In genomic region chr9:109115931-109116541, GRCh38 we compare ENCODE assay signal across 15 cellular contexts. TPM values are rescaled to one million over a fixed set of nuclear protein-coding genes. Genes with fewer than 3 reads are reported as not detected.
DNase-seq lines count a peak whose midpoint lies in the region; ATAC-seq and TF ChIP-seq lines count a peak whose summit lies in the region.
"Had no signal": no experiment of that assay in that cellular context is flagged by ENCODE, and none has a peak within 500 bp of the region (broad histone marks: within the 10 kb centered on the region; RNA-seq: fewer than 3 reads in every experiment).

No MANE protein-coding gene starts in this region.

- H3K27ac ChIP-seq in lower lobe of right lung (peak overlapping the region; percentile 7), endodermal cell (ENCODE audit: low read depth, low read length) (no peak overlapping the region)
- H3K27ac ChIP-seq: KMS-11 had no signal

- peaks cover 74% of the 10 kb centered on the region for H4K20me1 ChIP-seq in Loucy (ENCODE audit: insufficient read depth, low read length, poor library complexity, severe bottlenecking)

- peak overlapping the region; percentile 98 for H3K4me3 ChIP-seq in Loucy (ENCODE audit: low read length, poor library complexity, severe bottlenecking)
- no peak overlapping the region for H3K4me3 ChIP-seq in lower lobe of right lung
- H3K4me3 ChIP-seq in endodermal cell (ENCODE audit: low read length): no peak overlapping the region

- no peak overlapping the region for H2AFZ ChIP-seq in Loucy (ENCODE audit: low read length)

- peak overlapping the region in 4 of 5 experiments; percentile 22 to 76 (median 56) for H3K4me3 Mint-ChIP-seq in brain
- H3K4me3 Mint-ChIP-seq in endodermal cell: no peak overlapping the region
- H3K4me3 Mint-ChIP-seq: natural killer cell; T-helper 1 cell treated with Interleukin-12 subunit alpha and Interleukin-12 subunit beta and Interleukin-4 antibody, amounts not matched to agents 30 μg/mL and 1 μg/mL, for 36 hours had no signal

- H3K27me3 ChIP-seq in Loucy (ENCODE audit: insufficient read depth, low read length, poor library complexity, severe bottlenecking): no peaks in the 10 kb centered on the region
- H3K27me3 ChIP-seq in lower lobe of right lung (ENCODE audit: low read depth): no peaks in the 10 kb centered on the region
- H3K27me3 ChIP-seq in endodermal cell (ENCODE audit: control insufficient read depth, insufficient read depth, low read length, poor library complexity, severe bottlenecking): no peaks in the 10 kb centered on the region

- H3K36me3 ChIP-seq in Loucy (ENCODE audit: insufficient read depth, low read length) (no peaks in the 10 kb centered on the region), lower lobe of right lung (no peaks in the 10 kb centered on the region), endodermal cell (ENCODE audit: control insufficient read depth, insufficient read depth, low read length) (no peaks in the 10 kb centered on the region)

- peak overlapping the region; percentile 45 for H3K9ac ChIP-seq in Loucy (ENCODE audit: low read depth, low read length, poor library complexity, severe bottlenecking)
- no peak overlapping the region for H3K9ac ChIP-seq in endodermal cell (ENCODE audit: extremely low read depth, low read length, poor library complexity, severe bottlenecking)
- H3K9ac ChIP-seq: KMS-11 had no signal

- H3K4me1 ChIP-seq in Loucy (ENCODE audit: insufficient read depth, low read length, poor library complexity, severe bottlenecking) (peaks cover 64% of the 10 kb centered on the region), lower lobe of right lung (peaks cover 76% of the 10 kb centered on the region), endodermal cell (ENCODE audit: control insufficient read depth, insufficient read depth, low read length) (peaks cover 9% of the 10 kb centered on the region)

- H3K36me3 Mint-ChIP-seq in brain (peaks cover 15% of the 10 kb centered on the region), endodermal cell (ENCODE audit: low read depth) (peaks cover 9% of the 10 kb centered on the region)
- H3K36me3 Mint-ChIP-seq: natural killer cell had no signal

- DNase-seq in Ammon's horn (ENCODE audit: low spot score) (peak; percentile 27), lower lobe of right lung (no peak), NCI-H2171 treated with DMSO at 0.1 percent for 48 hours (lab: John Stamatoyannopoulos, UW) (no peak), endodermal cell (no peak), COLO829 (ENCODE audit: low spot score) (no peak)
- DNase-seq: activated CD8-positive, alpha-beta memory T cell treated with anti-CD3 and anti-CD28 coated beads, Interleukin-2, amount 50 U/mL, for 48 hours; dermis blood vessel endothelial cell; natural killer cell; NCI-H524 treated with DMSO at 0.1 percent for 48 hours; stimulated activated naive CD4-positive, alpha-beta T cell treated with Interleukin-2 at 50 U/mL for 16 hours had no signal

- intact Hi-C loops in lower lobe of right lung (cut with DNase I): no loop called here

- ATAC-seq in lower lobe of right lung: no peak
- ATAC-seq in HG03280 (IDR thresholded peaks at IDR 0.05; ENCODE audit: unreplicated experiment): no peak
- ATAC-seq: natural killer cell had no signal

- TF ChIP-seq CTCF in Loucy (conservative IDR thresholded peaks at IDR 0.05; ENCODE audit: low read length) (no peak), brain (conservative IDR thresholded peaks at IDR 0.05) (no peak), lower lobe of right lung (IDR thresholded peaks at IDR 0.05) (no peak), endodermal cell (conservative IDR thresholded peaks at IDR 0.05) (no peak)

- H3K9me3 Mint-ChIP-seq in brain: no peaks in the 10 kb centered on the region
- H3K9me3 Mint-ChIP-seq in endodermal cell: no peaks in the 10 kb centered on the region
- H3K9me3 Mint-ChIP-seq: natural killer cell; T-helper 1 cell treated with Interleukin-12 subunit alpha and Interleukin-12 subunit beta and Interleukin-4 antibody, amounts not matched to agents 30 μg/mL and 1 μg/mL, for 36 hours had no signal

- H3K27me3 Mint-ChIP-seq in brain (no peaks in the 10 kb centered on the region), endodermal cell (ENCODE audit: insufficient read depth) (no peaks in the 10 kb centered on the region)

- H3K9me3 ChIP-seq in Loucy (ENCODE audit: insufficient read depth, low read depth, low read length) (no peaks in the 10 kb centered on the region), lower lobe of right lung (no peaks in the 10 kb centered on the region), endodermal cell (ENCODE audit: control insufficient read depth, low read length) (no peaks in the 10 kb centered on the region)

- H3K9me2 ChIP-seq in Loucy (replicated peaks; ENCODE audit: low read depth, low read length): no peaks in the 10 kb centered on the region

- H3K4me1 Mint-ChIP-seq in brain (peaks cover 91% of the 10 kb centered on the region), endodermal cell (peaks cover 44% of the 10 kb centered on the region)

- WGBS in endodermal cell (ENCODE audit: insufficient coverage in 1 of 2, insufficient read length in 1 of 2), 2 experiments: 93 to 100% methylated on average over 3 of the region's 3 CpGs

- H3F3A ChIP-seq in Loucy (ENCODE audit: low read depth): no peaks in the 10 kb centered on the region

- H3K27ac Mint-ChIP-seq in brain (peak overlapping the region in 2 of 5 experiments; percentile 27 to 61), endodermal cell (no peak overlapping the region)
- H3K27ac Mint-ChIP-seq: natural killer cell; T-helper 1 cell treated with Interleukin-12 subunit alpha and Interleukin-12 subunit beta and Interleukin-4 antibody, amounts not matched to agents 30 μg/mL and 1 μg/mL, for 36 hours had no signal

- H3K4me2 ChIP-seq in Loucy (ENCODE audit: low read depth, low read length, poor library complexity, severe bottlenecking): peak overlapping the region; percentile 87

- peaks cover 87% of the 10 kb centered on the region for H3K79me2 ChIP-seq in Loucy (ENCODE audit: insufficient read depth, low read length)

RNA-seq across cellular contexts. Expression of gene TMEM245, which starts 3.7 kb away (rescaled TPM):
- polyA plus RNA-seq in brain (ENCODE audit: insufficient read depth, low read depth, low replicate concordance): 27.7 TPM
- 85.7 TPM for total RNA-seq in lower lobe of right lung
- total RNA-seq in endodermal cell: 10 to 100 TPM; 42.8 to 55.0 TPM
- 45.8 TPM for polyA plus RNA-seq in endodermal cell (2013, experiment 1 of 2)
- 43.2 TPM for polyA plus RNA-seq in endodermal cell (2013, experiment 2 of 2)

RNA-seq across cellular contexts. Expression of gene FRRS1L, which starts 51.0 kb away (rescaled TPM):
- 7.0 TPM for polyA plus RNA-seq in brain (ENCODE audit: insufficient read depth, low read depth, low replicate concordance)
- 0.06 TPM for total RNA-seq in lower lobe of right lung
- total RNA-seq in endodermal cell: 1 to 10 TPM; 1.5 to 1.8 TPM
- polyA plus RNA-seq in endodermal cell (2013, experiment 1 of 2): 2.1 TPM
- polyA plus RNA-seq in endodermal cell (2013, experiment 2 of 2): 2.0 TPM
- total RNA-seq: natural killer cell had no signal
